ENCODE assay signal across 7 cellular contexts in genomic region chr4:49105248-49105904, GRCh38.
A peak's percentile ranks its signal among the peaks of the same experiment; 100 is the strongest.
DNase-seq lines count a peak whose midpoint lies in the region; ATAC-seq, FAIRE-seq and TF ChIP-seq lines count a peak whose summit lies in the region.
"Not testable (repeated sequence)": the region's sequence is repeated elsewhere in the genome, so short reads cannot be mapped to it uniquely, and the experiment has no call there.

No MANE protein-coding gene starts in this region.

- not testable (repeated sequence) for FAIRE-seq in bronchial epithelial cell (lab: Jason Lieb, UNC)

- ATAC-seq in thoracic aorta (ENCODE audit: insufficient number of reproducible peaks, low FRiP score, low read depth), result peak; percentile 2

- not testable (repeated sequence) for H3K27ac ChIP-seq in HUES48 (ENCODE audit: low read depth, low read length); thoracic aorta

- not testable (repeated sequence) for H3K27me3 ChIP-seq in HUES48 (ENCODE audit: control insufficient read depth, insufficient read depth, low read length); bronchial epithelial cell (ENCODE audit: control insufficient read depth, insufficient read depth, low read length); thoracic aorta (replicated peaks; ENCODE audit: insufficient read depth)

- not testable (repeated sequence) for H3K27ac Mint-ChIP-seq in nephron progenitor cell

- DNase-seq in SK-MEL-5 (ENCODE audit: low read depth, low spot score) (peak; percentile 13), bronchial epithelial cell (ENCODE audit: low read depth) (peak; percentile 49), fibroblast of mammary gland (ENCODE audit: low read depth) (peak; percentile 45), nephron progenitor cell (peak; percentile 6)
- not testable (repeated sequence) for DNase-seq in thoracic aorta (ENCODE audit: low spot score)

- not testable (repeated sequence) for H3K4me1 ChIP-seq in HUES48 (ENCODE audit: control insufficient read depth, insufficient read depth, low read length); thoracic aorta (ENCODE audit: control insufficient read depth in 1 of 2, low read depth in 2 of 2)

- TF ChIP-seq CTCF in bronchial epithelial cell (IDR thresholded peaks at IDR 0.05; ENCODE audit: insufficient read depth, low read length, severe bottlenecking); fibroblast of mammary gland (conservative IDR thresholded peaks at IDR 0.05; ENCODE audit: control insufficient read depth, insufficient read depth, low read depth, low read length); nephron progenitor cell (IDR thresholded peaks at IDR 0.05); thoracic aorta (IDR thresholded peaks at IDR 0.05): not testable (repeated sequence)

- H3K4me3 Mint-ChIP-seq in nephron progenitor cell, result not testable (repeated sequence)

- H3K9me3 ChIP-seq in HUES48 (ENCODE audit: control insufficient read depth, insufficient read depth, low read length), result peaks cover 68% of the 10 kb centered on the region
- peaks cover 64% of the 10 kb centered on the region for H3K9me3 ChIP-seq in iPS-18c (ENCODE audit: control insufficient read depth, insufficient read depth, low read length)
- H3K9me3 ChIP-seq in thoracic aorta, result peaks cover 27% of the 10 kb centered on the region

- H3K36me3 ChIP-seq in HUES48 (ENCODE audit: control insufficient read depth, insufficient read depth, low read length); bronchial epithelial cell (ENCODE audit: control insufficient read depth, insufficient read depth, low read length); thoracic aorta: not testable (repeated sequence)

- H3K4me1 Mint-ChIP-seq in nephron progenitor cell, result not testable (repeated sequence)

- H3K27me3 Mint-ChIP-seq in nephron progenitor cell (ENCODE audit: low read depth, poor library complexity), result not testable (repeated sequence)

- in situ Hi-C loops in SK-MEL-5 (cut with HindIII; ENCODE audit: low pct_unique_long_range_greater_than_20kb, low sequenced_read_pairs), result not testable (repeated sequence)

- H3K9ac ChIP-seq in HUES48 (ENCODE audit: low read depth, low read length), result not testable (repeated sequence)

- peaks cover 71% of the 10 kb centered on the region for H3K36me3 Mint-ChIP-seq in nephron progenitor cell (ENCODE audit: low read depth)

- peaks cover 90% of the 10 kb centered on the region for H3K9me3 Mint-ChIP-seq in nephron progenitor cell

- H3K4me3 ChIP-seq in HUES48 (ENCODE audit: low read depth, low read length), result peak overlapping the region; percentile 36; the same call in 1 of the 2 replicates
- H3K4me3 ChIP-seq in bronchial epithelial cell (ENCODE audit: low read depth, low read length); fibroblast of mammary gland (ENCODE audit: control insufficient read depth, low read depth, low read length); thoracic aorta: not testable (repeated sequence)
- peak overlapping the region; percentile 2; the same call in 1 of the 2 replicates for H3K4me3 ChIP-seq in iPS-18c (ENCODE audit: insufficient read depth, low read depth, low read length)
